Comparison of ENCODE assay signal across 8 cellular contexts in the genomic region with DNA sequence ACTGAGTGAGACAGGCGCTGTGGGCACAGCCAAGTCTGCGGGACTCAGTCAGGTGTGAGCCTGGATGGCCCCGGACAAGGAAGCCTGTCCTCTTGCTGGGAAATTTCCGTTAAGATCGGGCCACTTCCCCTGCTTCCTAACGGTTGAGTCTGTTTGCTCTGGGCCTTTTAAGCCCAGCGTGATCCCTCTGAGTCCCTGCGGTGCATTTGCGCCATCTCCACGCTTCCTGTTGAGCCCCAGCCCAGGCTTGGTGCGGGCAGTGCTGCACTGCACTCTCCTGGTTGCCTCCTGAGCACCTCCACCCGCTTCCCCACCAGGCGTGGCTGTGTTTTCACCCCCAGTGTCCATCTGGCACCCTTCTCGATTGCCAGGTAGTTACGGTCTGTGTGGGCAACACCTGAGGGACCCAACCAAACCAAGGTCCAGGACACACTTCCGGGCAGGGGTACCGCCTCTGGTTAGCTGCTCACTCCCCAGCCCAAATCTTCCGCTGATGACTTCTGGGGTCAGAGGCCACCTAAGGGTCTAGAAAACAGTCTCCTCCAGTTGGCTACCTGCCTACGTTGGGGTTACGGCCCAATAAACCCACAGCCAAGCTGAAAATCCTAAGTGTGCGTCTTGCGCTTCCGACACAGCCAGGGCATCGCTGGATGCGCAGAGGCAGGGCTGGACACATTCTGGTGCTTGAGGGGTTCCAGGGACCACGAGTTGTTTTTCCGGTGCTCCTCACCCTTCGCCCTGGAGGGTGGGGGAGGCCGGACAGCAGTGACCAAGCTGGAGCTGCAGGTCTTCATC. TPM values are rescaled to one million over a fixed set of nuclear protein-coding genes. Genes with fewer than 3 reads are reported as not detected.
DNase-seq lines count a peak whose midpoint lies in the region; ATAC-seq, FAIRE-seq and TF ChIP-seq lines count a peak whose summit lies in the region.

No MANE protein-coding gene starts in this region.

- TF ChIP-seq POLR2A in K562 (conservative IDR thresholded peaks at IDR 0.05) (peak; percentile 18), lower leg skin (IDR thresholded peaks at IDR 0.05) (no peak)

- H3K9me3 ChIP-seq in K562 (replicated peaks; ENCODE audit: control insufficient read depth, insufficient read depth, low read depth, low read length), result no peaks in the 10 kb centered on the region

- no peak for FAIRE-seq in K562 (lab: Jason Lieb, UNC)

- H3K9ac ChIP-seq in K562 (ENCODE audit: insufficient read depth in 1 of 2, low read depth in 2 of 2, low read length in 2 of 2), result peak overlapping the region; percentile 80 to 81; a peak in 3 of 4 replicates

- peaks cover 15% of the 10 kb centered on the region for H4K20me1 ChIP-seq in K562 (replicated peaks; ENCODE audit: control insufficient read depth, insufficient read depth, low read length)

- no peaks in the 10 kb centered on the region for H3K9me3 Mint-ChIP-seq in mesothelial cell of epicardium

- WGBS in K562 (ENCODE audit: insufficient coverage, low coverage, missing lambda C conversion rate), result 58% methylated on average over 26 of the region's 29 CpGs
- 11 to 19% methylated on average over 23 to 29 of the region's 29 CpGs for WGBS in lower leg skin, 2 donors

- H3K4me1 Mint-ChIP-seq in mesothelial cell of epicardium, result peaks cover 16% of the 10 kb centered on the region

- no peak for TF ChIP-seq EP300 in K562 (IDR thresholded peaks at IDR 0.05; ENCODE audit: low read length)

- CTCF ChIA-PET in K562 (lab: Yijun Ruan, JAX; ENCODE audit: low intra/inter-chr PET ratio), result no interaction called here

- peak overlapping the region; percentile 88 for H3K27ac ChIP-seq in K562 (ENCODE audit: extremely low read depth, low read depth, low read length)

- H3K27ac Mint-ChIP-seq in mesothelial cell of epicardium, result no peak overlapping the region

- peaks cover 46% of the 10 kb centered on the region for H3K79me2 ChIP-seq in K562 (ENCODE audit: control insufficient read depth, insufficient read depth, low read length)

- peaks cover 14% of the 10 kb centered on the region for H3K27me3 Mint-ChIP-seq in mesothelial cell of epicardium (ENCODE audit: low read depth)

- no peak overlapping the region for H3K4me3 ChIP-seq in K562
- H3K4me3 ChIP-seq in lower leg skin (ENCODE audit: low read depth, poor library complexity, severe bottlenecking), result no peak overlapping the region

- H3K27me3 ChIP-seq in K562 (ENCODE audit: control insufficient read depth in 2 of 2, insufficient read depth in 2 of 2, low read length in 2 of 2), result no peaks in the 10 kb centered on the region

- peaks cover 2% of the 10 kb centered on the region for H3K9me1 ChIP-seq in K562 (ENCODE audit: control insufficient read depth, insufficient read depth, low read length)

- H2AFZ ChIP-seq in K562 (ENCODE audit: low read depth, low read length), result no peak overlapping the region

- intact Hi-C loops in K562 (cut with micrococcal nuclease), result no loop called here
- intact Hi-C loops in lower leg skin (cut with DNase I; ENCODE audit: low total_unique reads), result no loop called here

- no TSS peak for BruUV-seq in K562 (replicated peaks; lab: Mats Ljungman, UMichigan)

- H3K4me1 ChIP-seq in K562 (replicated peaks in 1 of 2; ENCODE audit: control insufficient read depth in 2 of 2, insufficient read depth in 2 of 2, low read length in 2 of 2), result peaks cover 23 to 84% of the 10 kb centered on the region in 2 experiments

- no peak for ATAC-seq in K562
- no peak for ATAC-seq in HG03432 (IDR thresholded peaks at IDR 0.05; ENCODE audit: unreplicated experiment)

- no peak for TF ChIP-seq RAD21 in K562 (CRISPR knock-in tag; conservative IDR thresholded peaks at IDR 0.05 in 1 of 2, IDR thresholded peaks at IDR 0.05 in 1 of 2)

- peaks cover 6% of the 10 kb centered on the region for H3K36me3 Mint-ChIP-seq in mesothelial cell of epicardium

- POLR2A ChIA-PET in K562 (lab: Yijun Ruan, JAX), result interaction anchor here (0.6 to 5.2 kb wide), 5 partner anchors 7 to 406 kb away, joined by 3 to 59 read pairs (median 3); a partner anchor contains a TSS

- TF ChIP-seq CTCF in K562 (IDR thresholded peaks at IDR 0.05 in 2 of 3, conservative IDR thresholded peaks at IDR 0.05 in 1 of 3; ENCODE audit: insufficient read depth in 2 of 3, low read depth in 1 of 3, low read length in 3 of 3) (no peak), mesothelial cell of epicardium (IDR thresholded peaks at IDR 0.05; ENCODE audit: unreplicated experiment) (no peak), lower leg skin (IDR thresholded peaks at IDR 0.05) (no peak)

- peak overlapping the region; percentile 56 for H3K4me3 Mint-ChIP-seq in mesothelial cell of epicardium

- H3K36me3 ChIP-seq in K562 (ENCODE audit: control insufficient read depth, insufficient read depth, low read length), result peaks cover 55% of the 10 kb centered on the region; the same call in 2 of the 3 replicates

- peak overlapping the region; percentile 17; the same call in 1 of the 2 replicates for H3K4me2 ChIP-seq in K562 (ENCODE audit: insufficient read depth, low read length)

- in situ Hi-C loops in K562 (cut with MboI), result no loop called here

- peak; percentile 5 for DNase-seq in DMS79 treated with DMSO at 0.1 percent for 48 hours (lab: John Stamatoyannopoulos, UW)
- no peak for DNase-seq in DMS79 (lab: John Stamatoyannopoulos, UW)
- DNase-seq in NCI-H774 (lab: John Stamatoyannopoulos, UW), result peak; percentile 41
- DNase-seq in K562 (ENCODE audit: extremely low read depth in 1 of 4, low spot score in 3 of 4), result no peak
- DNase-seq in mesothelial cell of epicardium (ENCODE audit: low spot score in 2 of 2, unreplicated experiment in 2 of 2), result no peak
- DNase-seq in lower leg skin (ENCODE audit: low spot score in 2 of 2), result no peak
- no peak for DNase-seq in middle frontal gyrus (ENCODE audit: extremely low spot score, low spot score)

RNA-seq across cellular contexts. Expression of a gene that starts 1.4 kb away (rescaled TPM):
- 20.2 and 85.2 TPM in 2 replicates for total RNA-seq in K562 (2011; cell fraction: chromatin; rRNA removed; ENCODE audit: low replicate concordance)
- 76.7 and 104 TPM in 2 replicates for total RNA-seq in K562 (2011; cell fraction: nucleolus; rRNA removed)
- 36.2 and 36.3 TPM in 2 replicates for total RNA-seq in K562 (2011; cell fraction: nucleoplasm; rRNA removed)
- total RNA-seq in K562 (2014; rRNA removed), result 77.1 and 107 TPM in 2 replicates
- 8.5 and 15.4 TPM in 2 replicates for total RNA-seq in K562 (2014; rRNA removed; fragmentation: Illumina TruSeq; extraction: Trizol)
- 36.2 and 39.1 TPM in 2 replicates for total RNA-seq in K562 (2015; rRNA removed; fragmentation: Illumina TruSeq; extraction: Trizol)
- total RNA-seq in K562 (2021), result 85.6 and 86.9 TPM in 2 replicates
- 26.3 and 34.3 TPM in 2 replicates for polyA plus RNA-seq in K562 (2011; rRNA removed)
- 46.6 and 127 TPM in 2 replicates for polyA plus RNA-seq in K562 (2011; cell fraction: cytosol; rRNA removed)
- polyA plus RNA-seq in K562 (2011; cell fraction: nucleus; rRNA removed), result 60.6 and 93.2 TPM in 2 replicates
- 35.9 and 54.4 TPM in 2 replicates for polyA plus RNA-seq in K562 (2012)
- polyA plus RNA-seq in K562 (2014; fragmentation: Illumina TruSeq; extraction: Trizol), result 34.3 and 70.2 TPM in 2 replicates
- 1 to 10 TPM in 1 of 2 experiments, under 1 TPM in 1; 0.10 to 1.5 TPM for polyA plus RNA-seq in K562 (2014; fragmentation: Nextera tagmentation; extraction: Ambion mirVana)
- 68.4 and 70.6 TPM in 2 replicates for polyA plus RNA-seq in K562 (2014; rRNA removed)
- 7.7 and 13.8 TPM in 2 replicates for polyA minus RNA-seq in K562 (2011; rRNA and poly(A)+ RNA removed)
- polyA minus RNA-seq in K562 (2011; cell fraction: cytosol; rRNA and poly(A)+ RNA removed), result 31.8 and 35.5 TPM in 2 replicates
- 20.9 and 21.4 TPM in 2 replicates for polyA minus RNA-seq in K562 (2011; cell fraction: nucleus; rRNA and poly(A)+ RNA removed)
- 13.2 to 15.7 TPM (median 15.2 TPM) in 3 replicates for total RNA-seq in mesothelial cell of epicardium
- total RNA-seq in lower leg skin, result 10 to 100 TPM; 23.4 to 30.6 (median 25.9) TPM

RNA-seq across cellular contexts. Expression of a gene that starts 7.5 kb away (rescaled TPM):
- total RNA-seq in K562 (2011; cell fraction: chromatin; rRNA removed; ENCODE audit: low replicate concordance), result 14.2 and 50.8 TPM in 2 replicates
- 61.9 and 77.4 TPM in 2 replicates for total RNA-seq in K562 (2011; cell fraction: nucleolus; rRNA removed)
- total RNA-seq in K562 (2011; cell fraction: nucleoplasm; rRNA removed), result 32.4 and 38.0 TPM in 2 replicates
- total RNA-seq in K562 (2014; rRNA removed), result 182 and 276 TPM in 2 replicates
- total RNA-seq in K562 (2014; rRNA removed; fragmentation: Illumina TruSeq; extraction: Trizol), result 31.8 and 40.0 TPM in 2 replicates
- total RNA-seq in K562 (2015; rRNA removed; fragmentation: Illumina TruSeq; extraction: Trizol), result 57.9 and 60.8 TPM in 2 replicates
- total RNA-seq in K562 (2021), result 231 and 251 TPM in 2 replicates
- 101 and 110 TPM in 2 replicates for polyA plus RNA-seq in K562 (2011; rRNA removed)
- 124 and 353 TPM in 2 replicates for polyA plus RNA-seq in K562 (2011; cell fraction: cytosol; rRNA removed)
- polyA plus RNA-seq in K562 (2011; cell fraction: nucleus; rRNA removed), result 53.5 and 78.2 TPM in 2 replicates
- 145 TPM in 2 replicates for polyA plus RNA-seq in K562 (2012)
- 100 and 128 TPM in 2 replicates for polyA plus RNA-seq in K562 (2014; fragmentation: Illumina TruSeq; extraction: Trizol)
- 1 to 10 TPM in 1 of 2 experiments, under 1 TPM in 1; 0.94 to 2.7 TPM for polyA plus RNA-seq in K562 (2014; fragmentation: Nextera tagmentation; extraction: Ambion mirVana)
- polyA plus RNA-seq in K562 (2014; rRNA removed), result 338 and 351 TPM in 2 replicates
- 36.5 and 49.2 TPM in 2 replicates for polyA minus RNA-seq in K562 (2011; rRNA and poly(A)+ RNA removed)
- polyA minus RNA-seq in K562 (2011; cell fraction: cytosol; rRNA and poly(A)+ RNA removed), result 52.2 and 58.3 TPM in 2 replicates
- 15.9 and 32.2 TPM in 2 replicates for polyA minus RNA-seq in K562 (2011; cell fraction: nucleus; rRNA and poly(A)+ RNA removed)
- 53.9 to 56.7 TPM (median 54.1 TPM) in 3 replicates for total RNA-seq in mesothelial cell of epicardium
- total RNA-seq in lower leg skin, result 10 to 100 TPM; 39.5 to 64.0 (median 43.1) TPM

RNA-seq across cellular contexts. Expression of a gene that starts 26.9 kb away (rescaled TPM):
- 345 and 984 TPM in 2 replicates for total RNA-seq in K562 (2011; cell fraction: chromatin; rRNA removed; ENCODE audit: low replicate concordance)
- total RNA-seq in K562 (2011; cell fraction: nucleolus; rRNA removed), result 485 and 495 TPM in 2 replicates
- 301 and 334 TPM in 2 replicates for total RNA-seq in K562 (2011; cell fraction: nucleoplasm; rRNA removed)
- total RNA-seq in K562 (2014; rRNA removed), result 96.7 and 99.7 TPM in 2 replicates
- 55.5 and 77.1 TPM in 2 replicates for total RNA-seq in K562 (2014; rRNA removed; fragmentation: Illumina TruSeq; extraction: Trizol)
- 61.4 and 66.3 TPM in 2 replicates for total RNA-seq in K562 (2015; rRNA removed; fragmentation: Illumina TruSeq; extraction: Trizol)
- 132 and 161 TPM in 2 replicates for total RNA-seq in K562 (2021)
- polyA plus RNA-seq in K562 (2011; rRNA removed), result 60.7 and 127 TPM in 2 replicates
- 55.5 and 141 TPM in 2 replicates for polyA plus RNA-seq in K562 (2011; cell fraction: cytosol; rRNA removed)
- polyA plus RNA-seq in K562 (2011; cell fraction: nucleus; rRNA removed), result 547 and 894 TPM in 2 replicates
- 81.3 and 125 TPM in 2 replicates for polyA plus RNA-seq in K562 (2012)
- 126 and 128 TPM in 2 replicates for polyA plus RNA-seq in K562 (2014; fragmentation: Illumina TruSeq; extraction: Trizol)
- 1 to 10 TPM; 3.9 to 9.4 TPM for polyA plus RNA-seq in K562 (2014; fragmentation: Nextera tagmentation; extraction: Ambion mirVana)
- polyA plus RNA-seq in K562 (2014; rRNA removed), result 141 and 176 TPM in 2 replicates
- polyA minus RNA-seq in K562 (2011; rRNA and poly(A)+ RNA removed), result 76.0 and 85.7 TPM in 2 replicates
- polyA minus RNA-seq in K562 (2011; cell fraction: cytosol; rRNA and poly(A)+ RNA removed), result 50.3 and 53.4 TPM in 2 replicates
- 113 and 138 TPM in 2 replicates for polyA minus RNA-seq in K562 (2011; cell fraction: nucleus; rRNA and poly(A)+ RNA removed)
- total RNA-seq in mesothelial cell of epicardium, result 114 to 122 TPM (median 119 TPM) in 3 replicates
- total RNA-seq in lower leg skin, result 100 to 1,000 TPM in 1 of 4 donors, 10 to 100 TPM in 3; 87.0 to 160 (median 92.1) TPM

RNA-seq across cellular contexts. Expression of a gene that starts 27.1 kb away (rescaled TPM):
- 40.1 and 78.0 TPM in 2 replicates for total RNA-seq in K562 (2011; cell fraction: chromatin; rRNA removed; ENCODE audit: low replicate concordance)
- total RNA-seq in K562 (2011; cell fraction: nucleolus; rRNA removed), result 48.6 and 55.2 TPM in 2 replicates
- 38.9 and 42.4 TPM in 2 replicates for total RNA-seq in K562 (2011; cell fraction: nucleoplasm; rRNA removed)
- total RNA-seq in K562 (2014; rRNA removed) (25.2 and 46.0 TPM in 2 replicates), K562 (2014; rRNA removed; fragmentation: Illumina TruSeq; extraction: Trizol) (18.8 and 21.6 TPM in 2 replicates), K562 (2015; rRNA removed; fragmentation: Illumina TruSeq; extraction: Trizol) (19.7 and 21.3 TPM in 2 replicates), K562 (2021) (18.3 and 22.6 TPM in 2 replicates), mesothelial cell of epicardium (42.8 to 44.7 TPM (median 44.5 TPM) in 3 replicates), lower leg skin (10 to 100 TPM; 29.2 to 45.1 (median 36.2) TPM)
- polyA plus RNA-seq in K562 (2011; rRNA removed) (29.8 and 30.6 TPM in 2 replicates), K562 (2014; fragmentation: Illumina TruSeq; extraction: Trizol) (25.6 and 32.4 TPM in 2 replicates), K562 (2014; fragmentation: Nextera tagmentation; extraction: Ambion mirVana) (10 to 100 TPM in 1 of 2 experiments, 1 to 10 TPM in 1; 5.4 to 10.4 TPM), K562 (2014; rRNA removed) (32.4 and 34.7 TPM in 2 replicates)
- 36.0 and 45.9 TPM in 2 replicates for polyA plus RNA-seq in K562 (2011; cell fraction: cytosol; rRNA removed)
- polyA plus RNA-seq in K562 (2011; cell fraction: nucleus; rRNA removed), result 16.8 and 22.9 TPM in 2 replicates
- 26.1 and 26.2 TPM in 2 replicates for polyA plus RNA-seq in K562 (2012)
- polyA minus RNA-seq in K562 (2011; rRNA and poly(A)+ RNA removed), result 11.5 and 12.4 TPM in 2 replicates
- polyA minus RNA-seq in K562 (2011; cell fraction: cytosol; rRNA and poly(A)+ RNA removed), result 5.8 and 6.2 TPM in 2 replicates
- 7.3 and 11.8 TPM in 2 replicates for polyA minus RNA-seq in K562 (2011; cell fraction: nucleus; rRNA and poly(A)+ RNA removed)

RNA-seq across cellular contexts. Expression of a gene that starts 44.2 kb away (rescaled TPM):
- total RNA-seq in K562 (2011; cell fraction: chromatin; rRNA removed; ENCODE audit: low replicate concordance), result 45.8 and 69.3 TPM in 2 replicates
- 37.0 and 38.7 TPM in 2 replicates for total RNA-seq in K562 (2011; cell fraction: nucleolus; rRNA removed)
- 27.8 and 51.5 TPM in 2 replicates for total RNA-seq in K562 (2011; cell fraction: nucleoplasm; rRNA removed)
- total RNA-seq in K562 (2014; rRNA removed), result 56.0 and 64.2 TPM in 2 replicates
- 20.0 and 21.4 TPM in 2 replicates for total RNA-seq in K562 (2014; rRNA removed; fragmentation: Illumina TruSeq; extraction: Trizol)
- 47.1 and 48.5 TPM in 2 replicates for total RNA-seq in K562 (2015; rRNA removed; fragmentation: Illumina TruSeq; extraction: Trizol)
- total RNA-seq in K562 (2021), result 48.9 and 49.2 TPM in 2 replicates
- polyA plus RNA-seq in K562 (2011; rRNA removed), result 18.9 and 24.8 TPM in 2 replicates
- polyA plus RNA-seq in K562 (2011; cell fraction: cytosol; rRNA removed), result 18.3 and 30.6 TPM in 2 replicates
- polyA plus RNA-seq in K562 (2011; cell fraction: nucleus; rRNA removed), result 40.1 and 55.8 TPM in 2 replicates
- 28.5 and 39.2 TPM in 2 replicates for polyA plus RNA-seq in K562 (2012)
- 38.3 and 41.1 TPM in 2 replicates for polyA plus RNA-seq in K562 (2014; fragmentation: Illumina TruSeq; extraction: Trizol)
- polyA plus RNA-seq in K562 (2014; fragmentation: Nextera tagmentation; extraction: Ambion mirVana), result 1 to 10 TPM; 2.3 to 4.1 TPM
- polyA plus RNA-seq in K562 (2014; rRNA removed), result 63.7 and 68.1 TPM in 2 replicates
- 4.4 and 4.8 TPM in 2 replicates for polyA minus RNA-seq in K562 (2011; rRNA and poly(A)+ RNA removed)
- 8.5 TPM in 2 replicates for polyA minus RNA-seq in K562 (2011; cell fraction: cytosol; rRNA and poly(A)+ RNA removed)
- 9.4 and 17.3 TPM in 2 replicates for polyA minus RNA-seq in K562 (2011; cell fraction: nucleus; rRNA and poly(A)+ RNA removed)
- 16.3 to 19.6 TPM (median 17.5 TPM) in 3 replicates for total RNA-seq in mesothelial cell of epicardium
- total RNA-seq in lower leg skin, result 10 to 100 TPM; 19.7 to 35.2 (median 28.3) TPM

Comparison
In these comparisons a context has a peak if more than half of its experiments do, and no peak if none do; other contexts are left out.
1. DNase-seq: peak in DMS79 treated with DMSO at 0.1 percent for 48 hours (single experiment) and NCI-H774 (single experiment); none in DMS79 (single experiment), K562 (0 of 4), mesothelial cell of epicardium (0 of 2), lower leg skin (0 of 2) and middle frontal gyrus (single experiment).